In the genomic region with DNA sequence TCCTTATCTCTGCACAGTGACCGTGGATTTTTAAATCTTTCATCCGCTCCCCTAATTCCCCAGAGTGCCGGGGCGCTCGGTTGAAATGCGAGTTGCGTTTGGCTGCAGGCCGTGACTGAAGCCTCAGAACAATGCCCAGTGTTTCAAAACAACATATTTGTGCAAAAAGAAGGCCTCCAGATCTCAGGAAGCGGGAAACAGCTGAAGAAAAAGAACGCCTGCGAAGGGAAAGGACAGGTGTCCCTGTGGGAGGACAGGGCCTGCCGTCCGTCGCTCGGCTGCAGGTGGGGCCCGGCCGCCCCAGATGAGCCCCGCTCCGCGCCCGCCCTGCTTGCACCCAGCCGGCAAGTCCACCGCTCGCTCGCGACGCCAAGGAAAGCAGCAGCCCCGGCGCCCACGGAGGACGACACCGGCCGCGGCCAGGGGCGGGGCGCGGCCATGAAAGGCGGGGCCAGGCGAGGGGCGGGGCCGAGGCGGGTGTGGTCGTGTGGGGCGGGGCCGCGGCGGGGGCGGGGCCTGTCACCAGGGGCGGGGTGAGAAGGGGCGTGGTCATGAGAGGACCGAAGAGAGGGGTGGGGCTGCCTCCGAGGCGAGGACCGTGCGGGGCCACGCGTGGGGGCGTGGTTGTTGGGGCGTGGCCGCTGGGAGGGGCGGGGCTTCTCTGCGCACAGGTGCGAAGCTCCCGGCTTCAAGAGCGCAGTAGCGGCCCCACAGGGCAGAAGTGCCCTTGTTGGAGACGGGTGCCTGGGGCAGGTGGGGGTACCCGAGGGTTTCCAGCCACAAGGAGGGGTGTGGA, we compare ENCODE assay signal across 1 cellular context.
TF ChIP-seq lines count a peak whose summit lies in the region.

No MANE protein-coding gene starts in this region.

TF ChIP-seq in GM12878, 131 proteins besides CTCF, POLR2A, EP300 and RAD21 (continued from another document):
- TF ChIP-seq CHD1 (IDR thresholded peaks at IDR 0.05; ENCODE audit: low read depth, low read length) (no peak), WRNIP1 (IDR thresholded peaks at IDR 0.05; ENCODE audit: borderline replicate concordance, low read depth, low read length) (no peak), EZH2 (IDR thresholded peaks at IDR 0.05; ENCODE audit: borderline replicate concordance, control insufficient read depth, low read depth, low read length) (no peak)
TF ChIP-seq in GM12878: peak in this region for 0.
